9 cellular contexts compared by ENCODE assay signal in the genomic region with DNA sequence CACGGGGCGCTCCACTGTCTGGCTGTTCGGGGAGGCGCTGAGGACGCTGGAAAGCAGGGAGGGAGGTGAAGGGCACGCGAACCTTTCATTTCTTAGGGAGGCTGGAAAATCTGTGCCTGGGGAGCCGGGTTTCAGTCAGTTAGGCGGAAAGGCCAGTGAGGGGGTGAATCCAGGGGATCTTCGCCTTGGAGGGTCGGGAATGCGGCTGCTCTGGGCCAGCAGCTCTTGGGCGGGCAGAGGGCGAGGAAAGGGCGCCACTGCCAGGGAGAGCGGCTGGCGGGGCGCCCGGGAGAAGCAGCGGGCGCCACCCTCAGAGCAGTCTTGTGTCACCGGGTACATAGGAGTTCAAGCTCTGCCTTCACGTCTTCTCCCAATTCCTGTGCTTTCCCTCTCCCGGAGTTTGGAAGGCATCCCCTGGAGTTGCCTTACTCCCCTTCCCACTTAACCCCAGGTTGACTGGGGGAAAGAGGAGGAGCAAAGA. TPM values are rescaled to one million over a fixed set of nuclear protein-coding genes. Genes with fewer than 3 reads are reported as not detected.
DNase-seq lines count a peak whose midpoint lies in the region; ATAC-seq lines count a peak whose summit lies in the region.
"Had no signal": no experiment of that assay in that cellular context is flagged by ENCODE, and none has a peak within 500 bp of the region (broad histone marks: within the 10 kb centered on the region; RNA-seq: fewer than 3 reads in every experiment).

No MANE protein-coding gene starts in this region.

- peaks cover 0 to 6% (median 0%) of the 10 kb centered on the region in 5 donors for H3K36me3 Mint-ChIP-seq in naive thymus-derived CD4-positive, alpha-beta T cell

- no peak for ATAC-seq in naive thymus-derived CD4-positive, alpha-beta T cell
- ATAC-seq in GM19023 (IDR thresholded peaks at IDR 0.05; ENCODE audit: unreplicated experiment) (no peak), GM21737 (IDR thresholded peaks at IDR 0.05; ENCODE audit: unreplicated experiment) (no peak), HG02884 (IDR thresholded peaks at IDR 0.05; ENCODE audit: unreplicated experiment) (no peak)

- peak; percentile 37 for DNase-seq in G401 (ENCODE audit: low spot score)
- peak; percentile 56 for DNase-seq in NCI-H345 (lab: John Stamatoyannopoulos, UW)
- no peak for DNase-seq in naive thymus-derived CD4-positive, alpha-beta T cell
- no peak for DNase-seq in NCI-H82 treated with DMSO at 0.1 percent for 48 hours (lab: John Stamatoyannopoulos, UW; ENCODE audit: unreplicated experiment)

- no peak overlapping the region for H3K27ac Mint-ChIP-seq in naive thymus-derived CD4-positive, alpha-beta T cell

- peaks cover 0 to 2% of the 10 kb centered on the region in 2 donors for H3K9me3 ChIP-seq in esophagus (ENCODE audit: control insufficient read depth in 2 of 2, insufficient read depth in 1 of 2, low read depth in 1 of 2, low read length in 1 of 2)
- H3K9me3 ChIP-seq in naive thymus-derived CD4-positive, alpha-beta T cell (ENCODE audit: control insufficient read depth in 2 of 3, low read length in 3 of 3): no peaks in the 10 kb centered on the region

- CTCF ChIA-PET in naive thymus-derived CD4-positive, alpha-beta T cell (lab: Charles Lee): no interaction called here

- 0 to 2% methylated on average over 22 to 24 of the region's 24 CpGs for WGBS in esophagus, 2 donors

- peak overlapping the region; percentile 19 to 79 (median 58) for H3K4me3 Mint-ChIP-seq in naive thymus-derived CD4-positive, alpha-beta T cell

- peaks cover 2 to 5% of the 10 kb centered on the region in 2 donors for H3K4me1 ChIP-seq in esophagus (ENCODE audit: control insufficient read depth in 2 of 2, insufficient read depth in 2 of 2, low read length in 1 of 2)
- no peaks in the 10 kb centered on the region for H3K4me1 ChIP-seq in naive thymus-derived CD4-positive, alpha-beta T cell (ENCODE audit: control insufficient read depth in 2 of 2, insufficient read depth in 2 of 2, low read length in 2 of 2)

- peaks cover 0 to 20% (median 9%) of the 10 kb centered on the region in 7 donors for H3K4me1 Mint-ChIP-seq in naive thymus-derived CD4-positive, alpha-beta T cell

- H3K27me3 Mint-ChIP-seq in naive thymus-derived CD4-positive, alpha-beta T cell: peaks cover 58 to 73% (median 67%) of the 10 kb centered on the region in 5 donors

- in situ Hi-C loops in G401 (cut with HindIII; ENCODE audit: low sequenced_read_pairs): no loop called here

- intact Hi-C loops in naive thymus-derived CD4-positive, alpha-beta T cell (cut with micrococcal nuclease): no loop called here

- H3K27me3 ChIP-seq in esophagus (ENCODE audit: control insufficient read depth in 1 of 2, insufficient read depth in 2 of 2, low read length in 2 of 2): no peaks in the 10 kb centered on the region
- H3K27me3 ChIP-seq in naive thymus-derived CD4-positive, alpha-beta T cell (ENCODE audit: control insufficient read depth in 2 of 2, insufficient read depth in 2 of 2, low read length in 2 of 2): peaks cover 0 to 7% of the 10 kb centered on the region in 2 donors

- peak overlapping the region; percentile 26 to 43 for H3K4me3 ChIP-seq in esophagus (ENCODE audit: low read depth in 1 of 2, low read length in 2 of 2)
- no peak overlapping the region for H3K4me3 ChIP-seq in naive thymus-derived CD4-positive, alpha-beta T cell (ENCODE audit: low read length)

- POLR2A ChIA-PET in naive thymus-derived CD4-positive, alpha-beta T cell (lab: Charles Lee): no interaction called here

- H3K9me3 Mint-ChIP-seq in naive thymus-derived CD4-positive, alpha-beta T cell: peaks cover 0 to 4% (median 0%) of the 10 kb centered on the region in 11 donors

- H3K27ac ChIP-seq in esophagus (ENCODE audit: low read depth in 2 of 2, low read length in 1 of 2): peak overlapping the region in 1 of 2 donors; percentile 19
- no peak overlapping the region for H3K27ac ChIP-seq in naive thymus-derived CD4-positive, alpha-beta T cell (ENCODE audit: low read depth, low read length)

- no peaks in the 10 kb centered on the region for H3K36me3 ChIP-seq in esophagus (ENCODE audit: control insufficient read depth in 2 of 2, insufficient read depth in 2 of 2, low read length in 1 of 2)
- no peaks in the 10 kb centered on the region for H3K36me3 ChIP-seq in naive thymus-derived CD4-positive, alpha-beta T cell (ENCODE audit: control insufficient read depth in 2 of 3, insufficient read depth in 3 of 3, low read length in 3 of 3)

RNA-seq across cellular contexts. Expression of a gene that starts 1.4 kb away (rescaled TPM):
- 0.80 TPM in 1 of 2 replicates, not detected in the other for total RNA-seq in G401 (2014; rRNA removed; shearing (Covaris generic))
- polyA plus RNA-seq in esophagus: under 1 TPM; 0.10 to 0.11 TPM
- total RNA-seq in naive thymus-derived CD4-positive, alpha-beta T cell: not detected
- not detected for polyA plus RNA-seq in naive thymus-derived CD4-positive, alpha-beta T cell
- total RNA-seq: mononuclear cell had no signal

Comparison
In these comparisons a context has a peak if more than half of its experiments do, and no peak if none do; other contexts are left out.
1. DNase-seq: peak in G401 (single experiment) and NCI-H345 (single experiment); none in naive thymus-derived CD4-positive, alpha-beta T cell (0 of 9) and NCI-H82 treated with DMSO at 0.1 percent for 48 hours (single experiment).